ENCODE assay signal across 27 cellular contexts in the genomic region with DNA sequence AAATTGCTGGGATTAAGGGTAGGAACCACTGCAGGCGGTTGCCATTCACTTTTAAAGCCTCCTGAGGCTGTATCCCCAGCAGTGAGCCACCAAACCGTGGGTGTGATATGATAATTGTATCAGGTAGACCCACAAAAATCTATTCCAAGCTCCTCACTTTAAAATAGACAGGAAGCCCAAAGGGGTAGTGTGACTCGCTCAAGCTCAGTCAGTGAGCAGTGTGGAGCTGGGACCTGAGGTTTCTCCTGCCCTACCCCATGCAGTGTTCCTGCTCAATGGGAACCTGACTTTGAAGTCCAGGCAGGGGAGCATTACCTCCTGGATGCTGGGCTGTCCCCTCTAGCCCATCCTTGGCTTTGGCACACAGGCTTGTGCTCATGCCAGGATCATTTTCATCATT. TPM values are rescaled to one million over a fixed set of nuclear protein-coding genes. Genes with fewer than 3 reads are reported as not detected.
"Had no signal": no experiment of that assay in that cellular context is flagged by ENCODE, and none has a peak within 500 bp of the region (broad histone marks: within the 10 kb centered on the region; RNA-seq: fewer than 3 reads in every experiment).

No MANE protein-coding gene starts in this region.

- H3K4me1 Mint-ChIP-seq: activated naive CD8-positive, alpha-beta T cell treated with anti-CD3 and anti-CD28 coated beads, Interleukin-2, amount 50 U/mL, for 24 hours; memory B cell; naive B cell had no signal

- H3K4me3 ChIP-seq: body of pancreas, esophagus muscularis mucosa, gastroesophageal sphincter, sigmoid colon, smooth muscle cell, thyroid gland, upper lobe of right lung had no signal

- H3K36me3 Mint-ChIP-seq: activated CD4-positive, alpha-beta memory T cell treated with anti-CD3 and anti-CD28 coated beads for 36 hours; memory B cell; naive B cell had no signal

- H3K27me3 ChIP-seq: body of pancreas, esophagus muscularis mucosa, gastroesophageal sphincter, sigmoid colon, thyroid gland, upper lobe of right lung had no signal

- H3K27me3 Mint-ChIP-seq: activated CD4-positive, alpha-beta memory T cell treated with anti-CD3 and anti-CD28 coated beads for 36 hours; activated naive CD8-positive, alpha-beta T cell treated with anti-CD3 and anti-CD28 coated beads, Interleukin-2, amount 50 U/mL, for 24 hours; dendritic cell treated with granulocyte-macrophage colony-stimulating factor and Interleukin-4, amounts not matched to agents 40 ng/mL and 50 ng/mL, for 4 days; memory B cell; naive B cell; T-helper 17 cell had no signal

- H3K4me1 ChIP-seq: body of pancreas, esophagus muscularis mucosa, gastroesophageal sphincter, sigmoid colon, thyroid gland, upper lobe of right lung had no signal

- DNase-seq: activated CD4-positive, alpha-beta memory T cell treated with anti-CD3 and anti-CD28 coated beads for 36 hours; activated CD4-positive, alpha-beta T cell treated with anti-CD3 and anti-CD28 coated beads for 48 hours; activated naive CD4-positive, alpha-beta T cell treated with Interleukin-2 at 50 U/mL for 16 hours; activated naive CD8-positive, alpha-beta T cell treated with anti-CD3 and anti-CD28 coated beads, Interleukin-2, amount 50 U/mL, for 24 hours; activated T-cell treated with anti-CD3 and anti-CD28 coated beads, Interleukin-2, amount 50 U/mL, for 48 hours; anterior cingulate cortex; body of pancreas; effector CD4-positive, alpha-beta T cell; hypothalamus; naive B cell; posterior cingulate gyrus; sigmoid colon; stimulated activated CD4-positive, alpha-beta T cell treated with anti-CD3 and anti-CD28 coated beads, Interleukin-2, amount 100 ng/mL, for 48 hours; stimulated activated CD8-positive, alpha-beta memory T cell treated with anti-CD3 and anti-CD28 coated beads, Interleukin-4, amount 100 ng/mL, for 48 hours; stimulated activated naive CD4-positive, alpha-beta T cell; SW 1271; T-helper 17 cell; thyroid gland; upper lobe of right lung had no signal

- H3K27ac Mint-ChIP-seq: activated CD4-positive, alpha-beta memory T cell treated with anti-CD3 and anti-CD28 coated beads for 36 hours; activated naive CD8-positive, alpha-beta T cell treated with anti-CD3 and anti-CD28 coated beads, Interleukin-2, amount 50 U/mL, for 24 hours; dendritic cell treated with granulocyte-macrophage colony-stimulating factor and Interleukin-4, amounts not matched to agents 40 ng/mL and 50 ng/mL, for 4 days; memory B cell; T-helper 17 cell had no signal

- H3K9me3 ChIP-seq: body of pancreas, esophagus muscularis mucosa, gastroesophageal sphincter, sigmoid colon, thyroid gland, upper lobe of right lung had no signal

- ATAC-seq: activated naive CD8-positive, alpha-beta T cell treated with anti-CD3 and anti-CD28 coated beads, Interleukin-2, amount 50 U/mL, for 24 hours; body of pancreas; gastroesophageal sphincter; T-helper 17 cell; upper lobe of right lung had no signal

- H3K27ac ChIP-seq: body of pancreas, esophagus muscularis mucosa, gastroesophageal sphincter, sigmoid colon, thyroid gland, upper lobe of right lung had no signal

- H3K9me3 Mint-ChIP-seq: activated CD4-positive, alpha-beta memory T cell treated with anti-CD3 and anti-CD28 coated beads for 36 hours; activated naive CD8-positive, alpha-beta T cell treated with anti-CD3 and anti-CD28 coated beads, Interleukin-2, amount 50 U/mL, for 24 hours; dendritic cell treated with granulocyte-macrophage colony-stimulating factor and Interleukin-4, amounts not matched to agents 40 ng/mL and 50 ng/mL, for 4 days; memory B cell; naive B cell; neural crest cell had no signal

- H3K36me3 ChIP-seq: thyroid gland, upper lobe of right lung had no signal

- H3K4me3 Mint-ChIP-seq: activated CD4-positive, alpha-beta memory T cell treated with anti-CD3 and anti-CD28 coated beads for 36 hours; activated naive CD8-positive, alpha-beta T cell treated with anti-CD3 and anti-CD28 coated beads, Interleukin-2, amount 50 U/mL, for 24 hours; dendritic cell treated with granulocyte-macrophage colony-stimulating factor and Interleukin-4, amounts not matched to agents 40 ng/mL and 50 ng/mL, for 4 days; memory B cell; naive B cell; neural crest cell; T-helper 17 cell had no signal

RNA-seq across cellular contexts. Expression of gene EFCAB8, which starts 53.9 kb away (rescaled TPM):
- total RNA-seq: cardiac septum had no signal
- polyA plus RNA-seq: liver had no signal
